ENCODE assay signal across 15 cellular contexts in genomic region chr17:72345083-72345482, GRCh38.
DNase-seq lines count a peak whose midpoint lies in the region; ATAC-seq and TF ChIP-seq lines count a peak whose summit lies in the region.
"Had no signal": no experiment of that assay in that cellular context is flagged by ENCODE, and none has a peak within 500 bp of the region (broad histone marks: within the 10 kb centered on the region; RNA-seq: fewer than 3 reads in every experiment).

No MANE protein-coding gene starts in this region.

- DNase-seq in NCI-H69 (lab: John Stamatoyannopoulos, UW): peak; percentile 19
- DNase-seq in sciatic nerve (ENCODE audit: low spot score): peak; percentile 12
- DNase-seq in NCI-H2196 treated with DMSO at 0.1 percent for 48 hours (lab: John Stamatoyannopoulos, UW; ENCODE audit: unreplicated experiment): no peak
- no peak for DNase-seq in activated naive CD8-positive, alpha-beta T cell treated with anti-CD3 and anti-CD28 coated beads for 36 hours
- DNase-seq: CD8-positive, alpha-beta T cell; COR-L47; DMS153; DMS79 treated with DMSO at 0.1 percent for 48 hours; EL; H7 had no signal

- intact Hi-C loops in sciatic nerve (cut with DNase I): no loop called here

- no peak overlapping the region for H3K27ac ChIP-seq in HEK293 (ENCODE audit: extremely low read depth, low read depth, low read length)

- peaks cover 4% of the 10 kb centered on the region for H3K27me3 Mint-ChIP-seq in activated naive CD8-positive, alpha-beta T cell treated with anti-CD3 and anti-CD28 coated beads for 36 hours

- TF ChIP-seq CTCF in HEK293 (tag by site-specific recombination; IDR thresholded peaks at IDR 0.05): no peak

- ATAC-seq in esophagus mucosa: peak; percentile 49
- ATAC-seq in sciatic nerve: no peak
- no peak for ATAC-seq in HG03108 (IDR thresholded peaks at IDR 0.05; ENCODE audit: unreplicated experiment)
- ATAC-seq: CD8-positive, alpha-beta T cell; GM23338 had no signal

- H3K36me3 Mint-ChIP-seq in activated naive CD8-positive, alpha-beta T cell treated with anti-CD3 and anti-CD28 coated beads for 36 hours: no peaks in the 10 kb centered on the region
- H3K36me3 Mint-ChIP-seq: CD14-positive monocyte; CD8-positive, alpha-beta T cell had no signal

- no peaks in the 10 kb centered on the region for H3K4me1 Mint-ChIP-seq in activated naive CD8-positive, alpha-beta T cell treated with anti-CD3 and anti-CD28 coated beads for 36 hours
- H3K4me1 Mint-ChIP-seq: CD14-positive monocyte had no signal

- H3K4me3 Mint-ChIP-seq in activated naive CD8-positive, alpha-beta T cell treated with anti-CD3 and anti-CD28 coated beads for 36 hours: no peak overlapping the region
- H3K4me3 Mint-ChIP-seq: CD14-positive monocyte; CD8-positive, alpha-beta T cell; GM23338 had no signal

- H3K9me3 ChIP-seq in HEK293 (ENCODE audit: control insufficient read depth, insufficient read depth, low read depth, low read length): no peaks in the 10 kb centered on the region

- H3K27ac Mint-ChIP-seq in activated naive CD8-positive, alpha-beta T cell treated with anti-CD3 and anti-CD28 coated beads for 36 hours: no peak overlapping the region
- H3K27ac Mint-ChIP-seq: CD14-positive monocyte; CD8-positive, alpha-beta T cell; GM23338 had no signal

- H3K4me1 ChIP-seq in HEK293 (ENCODE audit: control insufficient read depth, insufficient read depth, low read length): no peaks in the 10 kb centered on the region

- no peak overlapping the region for H3K4me3 ChIP-seq in HEK293 (ENCODE audit: low read depth, low read length)
- H3K4me3 ChIP-seq: GM23338 had no signal

- CTCF ChIA-PET in HEK293 (lab: Yijun Ruan, JAX): interaction anchor here (0.6 kb wide), 1 partner anchor 595 kb away, joined by 3 read pairs; no protein-coding TSS in a partner anchor

- POLR2A ChIA-PET in HEK293 (lab: Yijun Ruan, JAX): interaction anchor here (0.6 kb wide), 1 partner anchor 41 kb away, joined by 5 read pairs; no protein-coding TSS in a partner anchor

- no peaks in the 10 kb centered on the region for H3K36me3 ChIP-seq in HEK293 (ENCODE audit: control insufficient read depth in 2 of 2, insufficient read depth in 1 of 2, low read length in 2 of 2)

- no peaks in the 10 kb centered on the region for H3K9me3 Mint-ChIP-seq in activated naive CD8-positive, alpha-beta T cell treated with anti-CD3 and anti-CD28 coated beads for 36 hours
- H3K9me3 Mint-ChIP-seq: CD8-positive, alpha-beta T cell; GM23338 had no signal

TF ChIP-seq in HEK293, 187 proteins besides CTCF, POLR2A, EP300 and RAD21:
- peak; percentile 31; the same call in 1 of the 2 replicates for TF ChIP-seq KLF1 (tag by site-specific recombination; IDR thresholded peaks at IDR 0.05)
- TF ChIP-seq ZIC2 (tag by site-specific recombination; IDR thresholded peaks at IDR 0.05): peak; percentile 45
- no peak for TF ChIP-seq PRDM4 (tag by site-specific recombination; IDR thresholded peaks at IDR 0.05)

Comparison
In these comparisons a context has a peak if more than half of its experiments do, and no peak if none do; other contexts are left out.
1. DNase-seq: peak in NCI-H69 (single experiment) and sciatic nerve (single experiment); none in NCI-H2196 treated with DMSO at 0.1 percent for 48 hours (single experiment) and activated naive CD8-positive, alpha-beta T cell treated with anti-CD3 and anti-CD28 coated beads for 36 hours (single experiment).